26 cellular contexts compared by ENCODE assay signal in genomic region chr13:85982102-85982501, GRCh38.
"Had no signal": no experiment of that assay in that cellular context is flagged by ENCODE, and none has a peak within 500 bp of the region (broad histone marks: within the 10 kb centered on the region; RNA-seq: fewer than 3 reads in every experiment).

No MANE protein-coding gene starts in this region.

- H3K27me3 ChIP-seq: ascending aorta had no signal

- H3K4me3 ChIP-seq: ascending aorta had no signal

- FAIRE-seq: TTC549 had no signal

- H3K36me3 ChIP-seq: ascending aorta had no signal

- H3K4me1 ChIP-seq: ascending aorta had no signal

- H3K27ac ChIP-seq: ascending aorta, VCaP had no signal

- ATAC-seq: activated CD8-positive, alpha-beta T cell treated with anti-CD3 and anti-CD28 coated beads for 36 hours; activated naive CD8-positive, alpha-beta T cell treated with anti-CD3 and anti-CD28 coated beads, Interleukin-2, amount 50 U/mL, for 24 hours; activated T-cell treated with anti-CD3 and anti-CD28 coated beads, Interleukin-2, amount 50 U/mL, for 4 hours; activated T-cell treated with anti-CD3 and anti-CD28 coated beads, Interleukin-2, amount 50 U/mL, for 72 hours; activated T-helper 17 cell treated with anti-CD3 and anti-CD28 coated beads, Interleukin-2, amount 50 U/mL, for 72 hours had no signal

- H3K9me3 ChIP-seq: ascending aorta had no signal

- DNase-seq: activated B cell treated with CpG ODN at 0.5 μM for 24 hours; activated CD4-positive, alpha-beta memory T cell treated with anti-CD3 and anti-CD28 coated beads for 36 hours; activated CD4-positive, alpha-beta T cell treated with anti-CD3 and anti-CD28 coated beads for 4 hours; activated CD4-positive, alpha-beta T cell treated with anti-CD3 and anti-CD28 coated beads, Interleukin-2, amount 10 ng/mL, durations not matched to agents 24 days and 14 days; activated CD4-positive, alpha-beta T cell treated with anti-CD3 and anti-CD28 coated beads, Interleukin-2, amount 50 U/mL, for 1 hour; activated CD4-positive, alpha-beta T cell treated with anti-CD3 and anti-CD28 coated beads, Interleukin-2, amount 50 U/mL, for 4 hours; activated CD4-positive, CD25-positive, alpha-beta regulatory T cell treated with anti-CD3 and anti-CD28 coated beads, Interleukin-2, amount 50 U/mL, for 72 hours; activated CD8-positive, alpha-beta memory T cell treated with anti-CD3 and anti-CD28 coated beads, Interleukin-2, amount 50 U/mL, for 4 hours; activated CD8-positive, alpha-beta T cell treated with anti-CD3 and anti-CD28 coated beads for 36 hours; activated gamma-delta T cell; activated naive CD4-positive, alpha-beta T cell treated with anti-CD3 and anti-CD28 coated beads, Interleukin-2, amount 10 ng/mL, durations not matched to agents 7 days and 5 days; activated naive CD4-positive, alpha-beta T cell treated with Interleukin-2 at 50 U/mL for 16 hours; activated naive CD8-positive, alpha-beta T cell treated with anti-CD3 and anti-CD28 coated beads, Interleukin-2, amount 10 ng/mL, durations not matched to agents 7 days and 5 days; activated naive CD8-positive, alpha-beta T cell treated with anti-CD3 and anti-CD28 coated beads, Interleukin-2, amount 50 U/mL, for 24 hours; activated T-cell treated with anti-CD3 and anti-CD28 coated beads for 4 hours; activated T-cell treated with anti-CD3 and anti-CD28 coated beads, Interleukin-2, amount 50 U/mL, for 1 hour; activated T-cell treated with anti-CD3 and anti-CD28 coated beads, Interleukin-2, amount 50 U/mL, for 4 hours; activated T-cell treated with anti-CD3 and anti-CD28 coated beads, Interleukin-2, amount 50 U/mL, for 72 hours; amygdala; anterior cingulate cortex; central memory CD4-positive, alpha-beta T cell; T-helper 9 cell had no signal
